In the genomic region with DNA sequence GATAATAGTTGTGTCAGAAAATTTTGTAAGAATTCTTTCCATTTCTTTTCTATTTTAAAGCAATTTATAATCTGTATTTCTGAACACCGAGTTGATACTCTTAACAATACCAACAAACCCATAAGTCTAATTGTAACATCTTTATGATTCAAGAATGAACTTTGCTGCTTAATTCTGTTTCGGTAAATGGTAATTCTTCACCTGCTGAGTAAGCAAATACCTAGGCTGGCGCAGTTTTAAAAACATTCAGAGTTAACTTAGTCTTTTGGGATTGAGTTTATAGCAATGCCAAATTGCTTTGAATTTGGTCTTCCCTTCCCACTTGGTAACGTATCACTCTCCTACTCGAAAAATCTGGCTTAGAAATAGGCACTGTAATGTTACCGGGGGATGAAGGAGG, we compare ENCODE assay signal across 27 cellular contexts.
DNase-seq lines count a peak whose midpoint lies in the region; ATAC-seq, FAIRE-seq and TF ChIP-seq lines count a peak whose summit lies in the region.
"Had no signal": no experiment of that assay in that cellular context is flagged by ENCODE, and none has a peak within 500 bp of the region (broad histone marks: within the 10 kb centered on the region; RNA-seq: fewer than 3 reads in every experiment).

No MANE protein-coding gene starts in this region.

- no peak overlapping the region for H3K4me3 ChIP-seq in HepG2 (replicated peaks in 1 of 3; ENCODE audit: insufficient read depth in 1 of 3, low read depth in 2 of 3, low read length in 3 of 3)
- no peak overlapping the region for H3K4me3 ChIP-seq in right lobe of liver
- no peak overlapping the region for H3K4me3 ChIP-seq in K562
- H3K4me3 ChIP-seq in kidney (ENCODE audit: low read length in 2 of 2), result no peak overlapping the region
- H3K4me3 ChIP-seq in HAP-1, result no peak overlapping the region
- H3K4me3 ChIP-seq: BLaER1, GM12878 had no signal

- H3K36me3 ChIP-seq in HepG2 (replicated peaks in 1 of 2; ENCODE audit: control insufficient read depth in 1 of 2, insufficient read depth in 2 of 2, low read length in 2 of 2) (no peaks in the 10 kb centered on the region), right lobe of liver (no peaks in the 10 kb centered on the region), K562 (ENCODE audit: control insufficient read depth, insufficient read depth, low read length) (no peaks in the 10 kb centered on the region), kidney (ENCODE audit: control insufficient read depth in 1 of 2, insufficient read depth in 2 of 2, low read length in 2 of 2) (no peaks in the 10 kb centered on the region), HAP-1 (replicated peaks) (no peaks in the 10 kb centered on the region)
- H3K36me3 ChIP-seq: BE2C, BLaER1 had no signal

- no peak overlapping the region for H3K9ac ChIP-seq in HepG2 (ENCODE audit: insufficient read depth, low read depth, low read length)
- H3K9ac ChIP-seq in K562 (ENCODE audit: insufficient read depth in 1 of 2, low read depth in 2 of 2, low read length in 2 of 2), result no peak overlapping the region
- no peak overlapping the region for H3K9ac ChIP-seq in kidney (ENCODE audit: low read length in 2 of 2)
- H3K9ac ChIP-seq: BLaER1 had no signal

- no peak for TF ChIP-seq CTCF in HepG2 (CRISPR knock-in tag; IDR thresholded peaks at IDR 0.05)
- no peak for TF ChIP-seq CTCF in right lobe of liver (IDR thresholded peaks at IDR 0.05)
- no peak for TF ChIP-seq CTCF in K562 (IDR thresholded peaks at IDR 0.05 in 2 of 3, conservative IDR thresholded peaks at IDR 0.05 in 1 of 3; ENCODE audit: insufficient read depth in 2 of 3, low read depth in 1 of 3, low read length in 3 of 3)
- no peak for TF ChIP-seq CTCF in glutamatergic neuron (IDR thresholded peaks at IDR 0.05; ENCODE audit: partially characterized antibody, unreplicated experiment)
- TF ChIP-seq CTCF in kidney (IDR thresholded peaks at IDR 0.05; ENCODE audit: borderline replicate concordance, extremely low read depth, insufficient read depth), result no peak

- peaks cover 8% of the 10 kb centered on the region for H3K4me1 Mint-ChIP-seq in glutamatergic neuron (ENCODE audit: low read depth, unreplicated experiment)
- H3K4me1 Mint-ChIP-seq: CD14-positive monocyte; CD4-positive, alpha-beta memory T cell; CD4-positive, CD25-positive, alpha-beta regulatory T cell; CD8-positive, alpha-beta memory T cell had no signal

- no peak overlapping the region for H3K4me2 ChIP-seq in HepG2 (ENCODE audit: low read depth, low read length)
- no peak overlapping the region for H3K4me2 ChIP-seq in K562 (ENCODE audit: insufficient read depth, low read length)
- H3K4me2 ChIP-seq: BLaER1 had no signal

- no peaks in the 10 kb centered on the region for H3K9me3 Mint-ChIP-seq in glutamatergic neuron (ENCODE audit: unreplicated experiment)

- no peak overlapping the region for H2AFZ ChIP-seq in HepG2 (ENCODE audit: low read length)
- no peak overlapping the region for H2AFZ ChIP-seq in K562 (ENCODE audit: low read depth, low read length)

- TF ChIP-seq POLR2A in HepG2 (IDR thresholded peaks at IDR 0.05; ENCODE audit: insufficient read depth in 1 of 2, low read depth in 2 of 2, low read length in 2 of 2) (no peak), right lobe of liver (IDR thresholded peaks at IDR 0.05) (no peak), K562 (conservative IDR thresholded peaks at IDR 0.05) (no peak)

- H3K9me1 ChIP-seq in K562 (ENCODE audit: control insufficient read depth, insufficient read depth, low read length), result no peaks in the 10 kb centered on the region

- intact Hi-C loops in HepG2 (cut with micrococcal nuclease; ENCODE audit: unreplicated experiment) (no loop called here), right lobe of liver (cut with DNase I) (no loop called here), K562 (cut with micrococcal nuclease) (no loop called here), kidney (cut with DNase I) (no loop called here)

- TF ChIP-seq EP300 in HepG2 (IDR thresholded peaks at IDR 0.05; ENCODE audit: low read depth in 2 of 2, low read length in 2 of 2) (no peak), HepG2 (CRISPR knock-in tag; IDR thresholded peaks at IDR 0.05; ENCODE audit: borderline replicate concordance) (no peak), K562 (IDR thresholded peaks at IDR 0.05; ENCODE audit: low read length) (no peak)

- no peak for FAIRE-seq in HepG2 (lab: Jason Lieb, UNC)
- no peak for FAIRE-seq in K562 (lab: Jason Lieb, UNC)
- no peak for FAIRE-seq in kidney (lab: Jason Lieb, UNC)
- FAIRE-seq: GM12878, GM12892, GM18507 had no signal

- no peak overlapping the region for H3K27ac ChIP-seq in HepG2 (ENCODE audit: extremely low read length, insufficient read depth, low read length)
- no peak overlapping the region for H3K27ac ChIP-seq in right lobe of liver
- H3K27ac ChIP-seq in K562 (ENCODE audit: extremely low read depth, low read depth, low read length), result no peak overlapping the region
- no peak overlapping the region for H3K27ac ChIP-seq in kidney (ENCODE audit: low read depth in 2 of 2, low read length in 2 of 2)
- H3K27ac ChIP-seq: 22Rv1, BLaER1 had no signal

- TF ChIP-seq RAD21 in HepG2 (CRISPR knock-in tag; IDR thresholded peaks at IDR 0.05), result no peak
- no peak for TF ChIP-seq RAD21 in K562 (CRISPR knock-in tag; conservative IDR thresholded peaks at IDR 0.05 in 1 of 2, IDR thresholded peaks at IDR 0.05 in 1 of 2)

- CTCF ChIA-PET in HepG2 (lab: Yijun Ruan, JAX; ENCODE audit: low intra/inter-chr PET ratio, low total read pairs), result no interaction called here
- CTCF ChIA-PET in K562 (lab: Yijun Ruan, JAX; ENCODE audit: low intra/inter-chr PET ratio), result no interaction called here

- POLR2A ChIA-PET in HepG2 (lab: Yijun Ruan, JAX), result no interaction called here
- POLR2A ChIA-PET in K562 (lab: Yijun Ruan, JAX), result no interaction called here

- H3K4me1 ChIP-seq in HepG2 (ENCODE audit: insufficient read depth, low read length) (no peaks in the 10 kb centered on the region), right lobe of liver (peaks cover 0 to 5% (median 2%) of the 10 kb centered on the region in 4 donors), K562 (replicated peaks in 1 of 2; ENCODE audit: control insufficient read depth in 2 of 2, insufficient read depth in 2 of 2, low read length in 2 of 2) (no peaks in the 10 kb centered on the region), kidney (ENCODE audit: control insufficient read depth in 1 of 2, insufficient read depth in 1 of 2, low read depth in 1 of 2, low read length in 2 of 2) (no peaks in the 10 kb centered on the region), HAP-1 (no peaks in the 10 kb centered on the region)
- H3K4me1 ChIP-seq: BLaER1 had no signal

- BruUV-seq in HepG2 (replicated peaks; lab: Mats Ljungman, UMichigan) (no TSS peak), K562 (replicated peaks; lab: Mats Ljungman, UMichigan) (no TSS peak)

- 25% methylated on average over 6 of the region's 6 CpGs for WGBS in HepG2 (ENCODE audit: low lambda C conversion rate)
- WGBS in right lobe of liver (ENCODE audit: insufficient coverage, low coverage, low lambda C conversion rate, missing lambda C conversion rate), result 77% methylated on average over 6 of the region's 6 CpGs
- 0% methylated on average over 6 of the region's 6 CpGs for WGBS in K562 (ENCODE audit: insufficient coverage, low coverage, missing lambda C conversion rate)

- H4K20me1 ChIP-seq in HepG2 (ENCODE audit: insufficient read depth, low read length) (no peaks in the 10 kb centered on the region), K562 (replicated peaks; ENCODE audit: control insufficient read depth, insufficient read depth, low read length) (no peaks in the 10 kb centered on the region)
- H4K20me1 ChIP-seq: BLaER1 had no signal

- H3K27me3 ChIP-seq in HepG2 (ENCODE audit: control insufficient read depth in 1 of 2, insufficient read depth in 2 of 2, low read length in 2 of 2) (no peaks in the 10 kb centered on the region), right lobe of liver (no peaks in the 10 kb centered on the region), K562 (ENCODE audit: control insufficient read depth in 2 of 2, insufficient read depth in 2 of 2, low read length in 2 of 2) (no peaks in the 10 kb centered on the region), HAP-1 (ENCODE audit: low read depth) (no peaks in the 10 kb centered on the region)
- H3K27me3 ChIP-seq: BE2C, BLaER1 had no signal

- H3K4me3 Mint-ChIP-seq in glutamatergic neuron (ENCODE audit: unreplicated experiment), result no peak overlapping the region
- H3K4me3 Mint-ChIP-seq: CD14-positive monocyte; CD4-positive, alpha-beta memory T cell; CD4-positive, CD25-positive, alpha-beta regulatory T cell; CD8-positive, alpha-beta memory T cell had no signal

- H3K27me3 Mint-ChIP-seq in glutamatergic neuron (ENCODE audit: unreplicated experiment), result no peaks in the 10 kb centered on the region
- H3K27me3 Mint-ChIP-seq: CD4-positive, alpha-beta memory T cell; CD4-positive, CD25-positive, alpha-beta regulatory T cell; CD8-positive, alpha-beta memory T cell had no signal

- H3K9me3 ChIP-seq in HepG2 (ENCODE audit: low read length) (no peaks in the 10 kb centered on the region), right lobe of liver (no peaks in the 10 kb centered on the region), K562 (replicated peaks; ENCODE audit: control insufficient read depth, insufficient read depth, low read depth, low read length) (no peaks in the 10 kb centered on the region; the same call in 1 of the 2 replicates), kidney (ENCODE audit: control insufficient read depth in 1 of 2, low read length in 2 of 2) (no peaks in the 10 kb centered on the region), HAP-1 (no peaks in the 10 kb centered on the region)
- H3K9me3 ChIP-seq: BE2C, BLaER1 had no signal

- H3K36me3 Mint-ChIP-seq in glutamatergic neuron (ENCODE audit: unreplicated experiment), result no peaks in the 10 kb centered on the region
- H3K36me3 Mint-ChIP-seq: CD14-positive monocyte; CD4-positive, alpha-beta memory T cell; CD4-positive, CD25-positive, alpha-beta regulatory T cell; CD8-positive, alpha-beta memory T cell had no signal

- DNase-seq in HepG2 (ENCODE audit: low spot score), result no peak
- no peak for DNase-seq in right lobe of liver
- no peak for DNase-seq in K562 (ENCODE audit: extremely low read depth in 1 of 4, low spot score in 3 of 4)
- DNase-seq in glutamatergic neuron, result no peak
- no peak for DNase-seq in SIG-M5 treated with dmso at 0.1 percent for 504 hours (lab: John Stamatoyannopoulos, UW; ENCODE audit: unreplicated experiment)
- DNase-seq in kidney, result no peak
- DNase-seq in HAP-1 (ENCODE audit: low spot score in 2 of 2), result no peak
- DNase-seq: ACHN; BE2C; C1 segment of cervical spinal cord; CD4-positive, alpha-beta memory T cell; CD4-positive, CD25-positive, alpha-beta regulatory T cell; CD8-positive, alpha-beta memory T cell; COR-L47; DMS 273 treated with DMSO at 0.1 percent for 48 hours; DMS153; DMS53; DMS79; DND-41; EL; GDM1 had no signal

- in situ Hi-C loops in HepG2 (cut with HindIII; ENCODE audit: extremely low pct_ligation_motif_present, low pct_unique_long_range_greater_than_20kb) (no loop called here), K562 (cut with MboI) (no loop called here), HAP-1 (cut with MboI; ENCODE audit: low sequenced_read_pairs) (no loop called here)

- H3K79me2 ChIP-seq in HepG2 (ENCODE audit: insufficient read depth, low read length) (no peaks in the 10 kb centered on the region), K562 (ENCODE audit: control insufficient read depth, insufficient read depth, low read length) (no peaks in the 10 kb centered on the region)

- ATAC-seq in HepG2 (no peak), right lobe of liver (no peak), K562 (no peak)
- ATAC-seq: GM12878 had no signal

- peak overlapping the region; percentile 25 for H3K27ac Mint-ChIP-seq in glutamatergic neuron (ENCODE audit: unreplicated experiment)
- H3K27ac Mint-ChIP-seq: CD14-positive monocyte; CD4-positive, CD25-positive, alpha-beta regulatory T cell; CD8-positive, alpha-beta memory T cell had no signal

Comparison
In these comparisons a context has a peak if more than half of its experiments do, and no peak if none do; other contexts are left out.
1. Of the 241 proteins assayed by ChIP-seq in both HepG2 and K562: peak only in HepG2: MAFF and MAFK; only in K562: none; in both: none; in neither: 239.